Comparison of ENCODE assay signal across 28 cellular contexts in the genomic region with DNA sequence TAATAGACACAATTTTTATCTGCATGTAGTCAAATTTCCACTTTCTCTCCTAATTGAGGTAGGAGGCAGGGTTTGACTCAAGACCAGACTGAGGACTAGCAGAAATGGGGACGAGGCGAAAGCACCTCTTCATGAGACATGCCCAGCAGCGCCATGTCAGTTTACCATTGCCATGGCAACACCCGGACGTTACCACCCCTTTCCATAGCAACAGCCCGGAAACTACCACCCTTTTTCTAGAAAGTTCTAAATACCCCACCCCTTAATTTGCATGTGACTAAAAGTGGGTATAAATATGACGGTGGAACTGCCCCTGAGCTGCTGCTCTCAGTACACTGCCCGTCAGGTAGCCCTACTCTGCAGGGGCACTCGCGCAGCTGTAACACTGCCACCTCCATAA. TPM values are rescaled to one million over a fixed set of nuclear protein-coding genes. Genes with fewer than 3 reads are reported as not detected.
DNase-seq lines count a peak whose midpoint lies in the region; ATAC-seq and TF ChIP-seq lines count a peak whose summit lies in the region.
"Had no signal": no experiment of that assay in that cellular context is flagged by ENCODE, and none has a peak within 500 bp of the region (broad histone marks: within the 10 kb centered on the region; RNA-seq: fewer than 3 reads in every experiment).

No MANE protein-coding gene starts in this region.

- H3K4me1 ChIP-seq in left ventricle myocardium inferior, result no peaks in the 10 kb centered on the region
- H3K4me1 ChIP-seq: Caco-2 had no signal

- peaks cover 64% of the 10 kb centered on the region for H3K27me3 ChIP-seq in left ventricle myocardium inferior (ENCODE audit: low read depth)
- H3K27me3 ChIP-seq: BLaER1 treated with 17β-estradiol and CSF1 and Interleukin-3, amounts not matched to agents 10 nM and 100 nM had no signal

- intact Hi-C loops in cardiac septum (cut with DNase I) (no loop called here), left ventricle myocardium inferior (cut with micrococcal nuclease) (no loop called here)

- no peak overlapping the region for H3K4me3 ChIP-seq in left ventricle myocardium inferior
- H3K4me3 ChIP-seq: BLaER1 treated with 17β-estradiol and CSF1 and Interleukin-3, amounts not matched to agents 10 nM and 100 nM; lung; SK-N-MC; skin epidermis; tibial nerve had no signal

- no peak for TF ChIP-seq CTCF in left ventricle myocardium inferior (IDR thresholded peaks at IDR 0.05; ENCODE audit: borderline replicate concordance)

- no peaks in the 10 kb centered on the region for H3K9me3 ChIP-seq in left ventricle myocardium inferior (replicated peaks)
- H3K9me3 ChIP-seq: BLaER1 treated with 17β-estradiol and CSF1 and Interleukin-3, amounts not matched to agents 10 nM and 100 nM; Caco-2; tibial nerve had no signal

- DNase-seq in cardiac septum (ENCODE audit: low spot score) (peak; percentile 24), left ventricle myocardium inferior (no peak), NCI-H69 (lab: John Stamatoyannopoulos, UW) (peak; percentile 12), islet precursor cell (peak; percentile 24)
- DNase-seq: activated CD4-positive, CD25-positive, alpha-beta regulatory T cell treated with anti-CD3 and anti-CD28 coated beads, Interleukin-2, amount 50 U/mL, for 72 hours; activated CD8-positive, alpha-beta T cell treated with anti-CD3 and anti-CD28 coated beads, Interleukin-2, amount 10 ng/mL, durations not matched to agents 7 days and 5 days; activated naive CD4-positive, alpha-beta T cell treated with Interleukin-2 at 50 U/mL for 16 hours; activated T-cell treated with anti-CD3 and anti-CD28 coated beads, Interleukin-2, amount 50 U/mL, for 24 hours; amniotic stem cell; DMS79; GDM1; MM.1S; NCI-H2081; NCI-H446; nephron progenitor cell had no signal

- no peaks in the 10 kb centered on the region for H3K36me3 ChIP-seq in left ventricle myocardium inferior
- H3K36me3 ChIP-seq: BLaER1 treated with 17β-estradiol and CSF1 and Interleukin-3, amounts not matched to agents 10 nM and 100 nM; tibial nerve had no signal

- no peak overlapping the region for H3K27ac ChIP-seq in left ventricle myocardium inferior (replicated peaks)
- H3K27ac ChIP-seq: BLaER1 treated with 17β-estradiol and CSF1 and Interleukin-3, amounts not matched to agents 10 nM and 100 nM; SK-N-MC; skin epidermis; tibial nerve had no signal

- ATAC-seq in GM18907 (IDR thresholded peaks at IDR 0.05; ENCODE audit: unreplicated experiment), result no peak
- no peak for ATAC-seq in HG02970 (IDR thresholded peaks at IDR 0.05; ENCODE audit: low FRiP score, unreplicated experiment)
- no peak for ATAC-seq in HG03378 (IDR thresholded peaks at IDR 0.05; ENCODE audit: unreplicated experiment)
- ATAC-seq: activated CD8-positive, alpha-beta T cell treated with anti-CD3 and anti-CD28 coated beads, Interleukin-2, amount 10 ng/mL, durations not matched to agents 7 days and 5 days had no signal

RNA-seq across cellular contexts. Expression of a gene that starts 5.9 kb away (rescaled TPM):
- total RNA-seq in cardiac septum (5.1 TPM), left ventricle myocardium inferior (1.8 TPM)
- total RNA-seq: osteocyte had no signal

RNA-seq across cellular contexts. Expression of a gene that starts 32.4 kb away (rescaled TPM):
- total RNA-seq in cardiac septum (8.0 TPM), left ventricle myocardium inferior (4.8 TPM)
- total RNA-seq: Caco-2, epithelial cell of proximal tubule, kidney epithelial cell, osteocyte, renal cortical epithelial cell had no signal

RNA-seq across cellular contexts. Expression of a gene that starts 37.7 kb away (rescaled TPM):
- not detected for total RNA-seq in cardiac septum
- total RNA-seq in left ventricle myocardium inferior, result not detected
- total RNA-seq: Caco-2, epithelial cell of proximal tubule, kidney epithelial cell, osteocyte, tibial nerve had no signal
